Comparison of ENCODE assay signal across 18 cellular contexts in genomic region chr9:126790561-126790960, GRCh38. TPM values are rescaled to one million over a fixed set of nuclear protein-coding genes. Genes with fewer than 3 reads are reported as not detected.
DNase-seq lines count a peak whose midpoint lies in the region; ATAC-seq and TF ChIP-seq lines count a peak whose summit lies in the region.
"Had no signal": no experiment of that assay in that cellular context is flagged by ENCODE, and none has a peak within 500 bp of the region (broad histone marks: within the 10 kb centered on the region; RNA-seq: fewer than 3 reads in every experiment).

No MANE protein-coding gene starts in this region.

- ATAC-seq in Right ventricle myocardium superior (ENCODE audit: poor library complexity) (peak; percentile 26), lower lobe of right lung (no peak), HG02588 (IDR thresholded peaks at IDR 0.05; ENCODE audit: unreplicated experiment) (no peak)

- H3K36me3 ChIP-seq in right atrium auricular region (no peaks in the 10 kb centered on the region), lower lobe of right lung (no peaks in the 10 kb centered on the region)
- H3K36me3 ChIP-seq: MG63 had no signal

- peaks cover 0 to 3% of the 10 kb centered on the region in 2 donors for H3K4me1 ChIP-seq in right atrium auricular region
- H3K4me1 ChIP-seq in lower lobe of right lung, result no peaks in the 10 kb centered on the region

- no peaks in the 10 kb centered on the region for H3K27me3 ChIP-seq in right atrium auricular region
- no peaks in the 10 kb centered on the region for H3K27me3 ChIP-seq in lower lobe of right lung (ENCODE audit: low read depth)
- H3K27me3 ChIP-seq: MG63 had no signal

- H3K4me1 Mint-ChIP-seq in MCF 10A (ENCODE audit: insufficient read depth, unreplicated experiment) (peaks cover 58% of the 10 kb centered on the region), type B pancreatic cell (ENCODE audit: unreplicated experiment) (peaks cover 8% of the 10 kb centered on the region)
- H3K4me1 Mint-ChIP-seq: CD4-positive, alpha-beta memory T cell; IgD-negative memory B cell had no signal

- no peaks in the 10 kb centered on the region for H3K9me3 ChIP-seq in right atrium auricular region
- no peaks in the 10 kb centered on the region for H3K9me3 ChIP-seq in lower lobe of right lung
- H3K9me3 ChIP-seq: MG63 had no signal

- CTCF ChIA-PET in MCF 10A (lab: Yijun Ruan, JAX), result interaction anchor here (0.6 to 3.3 kb wide), 5 partner anchors 11 to 290 kb away, joined by 3 to 18 read pairs (median 3); no protein-coding TSS in a partner anchor

- TF ChIP-seq CTCF in right atrium auricular region (IDR thresholded peaks at IDR 0.05) (no peak), MCF 10A (IDR thresholded peaks at IDR 0.05; ENCODE audit: unreplicated experiment) (no peak), lower lobe of right lung (IDR thresholded peaks at IDR 0.05) (no peak), type B pancreatic cell (conservative IDR thresholded peaks at IDR 0.05) (no peak)

- H3K36me3 Mint-ChIP-seq in MCF 10A (ENCODE audit: insufficient read depth, unreplicated experiment) (no peaks in the 10 kb centered on the region), type B pancreatic cell (no peaks in the 10 kb centered on the region)
- H3K36me3 Mint-ChIP-seq: CD4-positive, alpha-beta memory T cell; IgD-negative memory B cell had no signal

- no peak for DNase-seq in Right ventricle myocardium superior
- DNase-seq in right atrium auricular region (ENCODE audit: low spot score), result no peak
- DNase-seq in MCF 10A (ENCODE audit: unreplicated experiment), result no peak
- peak; percentile 19 for DNase-seq in lower lobe of right lung
- peak; percentile 57 for DNase-seq in type B pancreatic cell (ENCODE audit: extremely low spot score, unreplicated experiment)
- DNase-seq in midbrain (lab: John Stamatoyannopoulos, UW), result no peak
- no peak for DNase-seq in HT-29 (ENCODE audit: low spot score)
- DNase-seq: CD4-positive, alpha-beta memory T cell; GF-D8; GOT3; Karpas-422; NCI-H1048; NCI-H1436; NCI-H1930; NCI-H526 had no signal

- no peak overlapping the region for H3K4me3 Mint-ChIP-seq in MCF 10A (ENCODE audit: unreplicated experiment)
- H3K4me3 Mint-ChIP-seq in type B pancreatic cell, result no peak overlapping the region
- H3K4me3 Mint-ChIP-seq: CD4-positive, alpha-beta memory T cell; IgD-negative memory B cell had no signal

- no peaks in the 10 kb centered on the region for H3K27me3 Mint-ChIP-seq in MCF 10A (ENCODE audit: insufficient read depth, unreplicated experiment)
- H3K27me3 Mint-ChIP-seq in type B pancreatic cell, result peaks cover 43% of the 10 kb centered on the region

- H3K27ac Mint-ChIP-seq in MCF 10A (ENCODE audit: low read depth, unreplicated experiment) (peak overlapping the region; percentile 99), type B pancreatic cell (no peak overlapping the region)
- H3K27ac Mint-ChIP-seq: CD4-positive, alpha-beta memory T cell; IgD-negative memory B cell had no signal

- H3K4me3 ChIP-seq in right atrium auricular region (no peak overlapping the region), lower lobe of right lung (no peak overlapping the region)
- H3K4me3 ChIP-seq: MG63 had no signal

- no TSS peak for BruUV-seq in MCF 10A (replicated peaks; lab: Mats Ljungman, UMichigan)

- intact Hi-C loops in Right ventricle myocardium superior (cut with DNase I) (no loop called here), MCF 10A (cut with micrococcal nuclease) (no loop called here), lower lobe of right lung (cut with DNase I) (no loop called here)

- H3K9me3 Mint-ChIP-seq in MCF 10A (ENCODE audit: unreplicated experiment) (no peaks in the 10 kb centered on the region), type B pancreatic cell (no peaks in the 10 kb centered on the region)
- H3K9me3 Mint-ChIP-seq: IgD-negative memory B cell had no signal

- H3K27ac ChIP-seq in right atrium auricular region (no peak overlapping the region), lower lobe of right lung (no peak overlapping the region)

- POLR2A ChIA-PET in MCF 10A (lab: Yijun Ruan, JAX), result interaction anchor here (0.7 to 10.6 kb wide), 13 partner anchors 9 to 633 kb away, joined by 3 to 700 read pairs (median 5); partner anchors contain the start of genes RALGPS1, ZBTB43 and ZNF79

RNA-seq across cellular contexts. Expression of gene ZBTB43, which starts 14.3 kb away (rescaled TPM):
- 36.8 TPM for total RNA-seq in Right ventricle myocardium superior
- 10 to 100 TPM; 11.8 to 15.1 TPM for total RNA-seq in right atrium auricular region
- total RNA-seq in MCF 10A (2022), result 32.4 and 44.2 TPM in 2 replicates
- 30.2 TPM for total RNA-seq in lower lobe of right lung
- 16.7 and 19.5 TPM in 2 replicates for total RNA-seq in type B pancreatic cell (ENCODE audit: low replicate concordance)
- total RNA-seq in HT-29 (2014; rRNA removed; shearing (Covaris generic)), result 4.6 and 33.3 TPM in 2 replicates

Comparison
In these comparisons a context has a peak if more than half of its experiments do, and no peak if none do; other contexts are left out.
1. DNase-seq: peak in lower lobe of right lung (single experiment) and type B pancreatic cell (single experiment); none in Right ventricle myocardium superior (single experiment), right atrium auricular region (single experiment), MCF 10A (single experiment), midbrain (single experiment) and HT-29 (single experiment).